Comparison of ENCODE assay signal across 11 cellular contexts in genomic region chr5:38257236-38258036, GRCh38. TPM values are rescaled to one million over a fixed set of nuclear protein-coding genes. Genes with fewer than 3 reads are reported as not detected.
A peak's percentile ranks its signal among the peaks of the same experiment; 100 is the strongest.
DNase-seq lines count a peak whose midpoint lies in the region; ATAC-seq, FAIRE-seq and TF ChIP-seq lines count a peak whose summit lies in the region.
"Had no signal": no experiment of that assay in that cellular context is flagged by ENCODE, and none has a peak within 500 bp of the region (broad histone marks: within the 10 kb centered on the region; RNA-seq: fewer than 3 reads in every experiment).

No MANE protein-coding gene starts in this region.

- H4K91ac ChIP-seq in mesenchymal stem cell (ENCODE audit: low read length), result no peak overlapping the region

- no peaks in the 10 kb centered on the region for H3K36me3 ChIP-seq in endodermal cell (ENCODE audit: control insufficient read depth, insufficient read depth, low read length)
- no peaks in the 10 kb centered on the region for H3K36me3 ChIP-seq in mesenchymal stem cell (ENCODE audit: control insufficient read depth in 1 of 2, insufficient read depth in 2 of 2, low read depth in 1 of 2, low read length in 2 of 2)
- H3K36me3 ChIP-seq in stomach, result no peaks in the 10 kb centered on the region
- no peaks in the 10 kb centered on the region for H3K36me3 ChIP-seq in mucosa of descending colon (ENCODE audit: low read depth)

- H2BK5ac ChIP-seq in mesenchymal stem cell (ENCODE audit: low read depth, low read length, poor library complexity, severe bottlenecking), result no peak overlapping the region

- H3K27ac ChIP-seq in endodermal cell (ENCODE audit: low read depth, low read length) (no peak overlapping the region), mesenchymal stem cell (ENCODE audit: low read length, poor library complexity, severe bottlenecking) (no peak overlapping the region), stomach (no peak overlapping the region)

- peaks cover 95% of the 10 kb centered on the region for H3K27me3 Mint-ChIP-seq in endodermal cell (ENCODE audit: insufficient read depth)

- no peaks in the 10 kb centered on the region for H3K79me1 ChIP-seq in mesenchymal stem cell (replicated peaks; ENCODE audit: low read length, poor library complexity, severe bottlenecking)

- no peaks in the 10 kb centered on the region for H3K36me3 Mint-ChIP-seq in endodermal cell (ENCODE audit: low read depth)
- H3K36me3 Mint-ChIP-seq: stimulated activated effector memory CD8-positive, alpha-beta T cell treated with anti-CD3 and anti-CD28 coated beads, Interleukin-12 subunit alpha, Interleukin-12 subunit beta, amount 100 ng/mL, for 72 hours had no signal

- peak overlapping the region in 1 of 2 experiments; percentile 20 for H3K14ac ChIP-seq in mesenchymal stem cell (ENCODE audit: low read length in 2 of 2)

- no peak overlapping the region for H2BK12ac ChIP-seq in mesenchymal stem cell (ENCODE audit: low read length in 2 of 2)

- H3K4me3 ChIP-seq in endodermal cell (ENCODE audit: low read length) (peak overlapping the region; percentile 77), mesenchymal stem cell (ENCODE audit: insufficient read depth in 1 of 2, low read depth in 1 of 2, low read length in 2 of 2) (peak overlapping the region in 1 of 2 experiments; percentile 32), stomach (peak overlapping the region; percentile 42 to 58 (median 54)), mucosa of descending colon (no peak overlapping the region)

- in situ Hi-C loops in ACHN (cut with HindIII; ENCODE audit: low pct_ligation_motif_present, low pct_unique_long_range_greater_than_20kb, low sequenced_read_pairs), result no loop called here

- intact Hi-C loops in stomach (cut with DNase I; ENCODE audit: low total_unique reads), result no loop called here
- intact Hi-C loops in mucosa of descending colon (cut with DNase I, micrococcal nuclease), result no loop called here

- no peak overlapping the region for H3K23ac ChIP-seq in mesenchymal stem cell (ENCODE audit: low read length in 2 of 2)

- peak overlapping the region in 1 of 2 experiments; percentile 61 for H3K4ac ChIP-seq in mesenchymal stem cell (ENCODE audit: low read depth in 1 of 2, low read length in 2 of 2)

- peak overlapping the region; percentile 69 for H3K4me3 Mint-ChIP-seq in endodermal cell
- H3K4me3 Mint-ChIP-seq: stimulated activated effector memory CD8-positive, alpha-beta T cell treated with anti-CD3 and anti-CD28 coated beads, Interleukin-12 subunit alpha, Interleukin-12 subunit beta, amount 100 ng/mL, for 72 hours; T-helper 2 cell treated with Interferon-gamma antibody and Interleukin-4, amounts not matched to agents 5 μg/mL and 100 μg/mL, for 36 hours had no signal

- no peak for TF ChIP-seq EP300 in stomach (IDR thresholded peaks at IDR 0.05)

- H2BK120ac ChIP-seq in mesenchymal stem cell (ENCODE audit: low read depth, low read length), result peak overlapping the region; percentile 34

- H3K4me1 Mint-ChIP-seq in endodermal cell, result peaks cover 20% of the 10 kb centered on the region

- H3K9ac ChIP-seq in endodermal cell (ENCODE audit: extremely low read depth, low read length, poor library complexity, severe bottlenecking), result no peak overlapping the region
- no peak overlapping the region for H3K9ac ChIP-seq in mesenchymal stem cell (ENCODE audit: low read length)

- H2BK15ac ChIP-seq in mesenchymal stem cell (ENCODE audit: low read depth, poor library complexity, severe bottlenecking), result no peak overlapping the region

- H4K8ac ChIP-seq in mesenchymal stem cell (ENCODE audit: low read length), result peak overlapping the region; percentile 41

- no peak for ATAC-seq in HG02759 (IDR thresholded peaks at IDR 0.05; ENCODE audit: unreplicated experiment)
- ATAC-seq in mucosa of descending colon, result no peak

- H3K27me3 ChIP-seq in endodermal cell (ENCODE audit: control insufficient read depth, insufficient read depth, low read length, poor library complexity, severe bottlenecking) (peaks cover 64% of the 10 kb centered on the region), mesenchymal stem cell (ENCODE audit: control insufficient read depth in 1 of 2, insufficient read depth in 1 of 2, low read length in 2 of 2) (peaks cover 67 to 92% of the 10 kb centered on the region in 2 experiments), stomach (peaks cover 14 to 69% (median 33%) of the 10 kb centered on the region in 3 donors)

- peak overlapping the region; percentile 57 for H3K27ac Mint-ChIP-seq in endodermal cell
- H3K27ac Mint-ChIP-seq: stimulated activated effector memory CD8-positive, alpha-beta T cell treated with anti-CD3 and anti-CD28 coated beads, Interleukin-12 subunit alpha, Interleukin-12 subunit beta, amount 100 ng/mL, for 72 hours; T-helper 2 cell treated with Interferon-gamma antibody and Interleukin-4, amounts not matched to agents 5 μg/mL and 100 μg/mL, for 36 hours had no signal

- FAIRE-seq in GM12892 (lab: Jason Lieb, UNC), result no peak

- H3K4me1 ChIP-seq in endodermal cell (ENCODE audit: control insufficient read depth, insufficient read depth, low read length), result peaks cover 11% of the 10 kb centered on the region
- peaks cover 19% of the 10 kb centered on the region for H3K4me1 ChIP-seq in mesenchymal stem cell (ENCODE audit: control insufficient read depth, insufficient read depth, low read depth, low read length)
- H3K4me1 ChIP-seq in stomach, result peaks cover 13 to 28% (median 21%) of the 10 kb centered on the region in 4 donors
- H3K4me1 ChIP-seq in mucosa of descending colon (ENCODE audit: low read depth), result no peaks in the 10 kb centered on the region

- peak overlapping the region; percentile 99 for H3K4me2 ChIP-seq in mesenchymal stem cell (ENCODE audit: low read length, poor library complexity, severe bottlenecking)

- H3K9me3 ChIP-seq in endodermal cell (ENCODE audit: control insufficient read depth, low read length) (peaks cover 6% of the 10 kb centered on the region), mesenchymal stem cell (ENCODE audit: control insufficient read depth, low read length) (peaks cover 9% of the 10 kb centered on the region), stomach (peaks cover 0 to 6% (median 0%) of the 10 kb centered on the region in 4 donors), mucosa of descending colon (no peaks in the 10 kb centered on the region)

- H2AFZ ChIP-seq in mesenchymal stem cell (ENCODE audit: low read depth, low read length), result peak overlapping the region; percentile 27

- WGBS in endodermal cell (ENCODE audit: insufficient coverage in 1 of 2, insufficient read length in 1 of 2), 2 experiments, result 0 to 1% methylated on average over 26 to 42 of the region's 42 CpGs
- WGBS in mesenchymal stem cell, result 4% methylated on average over 42 of the region's 42 CpGs
- 5 to 7% (median 6%) methylated on average over 41 to 42 of the region's 42 CpGs for WGBS in stomach, 5 donors

- H2AK5ac ChIP-seq in mesenchymal stem cell (ENCODE audit: low read length, severe bottlenecking), result no peak overlapping the region

- H3K9me3 Mint-ChIP-seq in endodermal cell, result peaks cover 5% of the 10 kb centered on the region
- H3K9me3 Mint-ChIP-seq: T-helper 2 cell treated with Interferon-gamma antibody and Interleukin-4, amounts not matched to agents 5 μg/mL and 100 μg/mL, for 36 hours had no signal

- TF ChIP-seq POLR2A in stomach (IDR thresholded peaks at IDR 0.05) (no peak), GM12892 (IDR thresholded peaks at IDR 0.05; ENCODE audit: low read depth, low read length) (no peak)

- TF ChIP-seq CTCF in endodermal cell (conservative IDR thresholded peaks at IDR 0.05) (no peak), stomach (IDR thresholded peaks at IDR 0.05) (no peak), mucosa of descending colon (IDR thresholded peaks at IDR 0.05) (no peak)

- DNase-seq in NCI-H524 (lab: John Stamatoyannopoulos, UW) (peak; percentile 66 to 78), endodermal cell (peak; percentile 77), mesenchymal stem cell (peak; percentile 9), stomach (no peak), GM12892 (ENCODE audit: insufficient read length) (no peak), mucosa of descending colon (no peak), ACHN (no peak)

- H3K18ac ChIP-seq in mesenchymal stem cell (ENCODE audit: low read depth in 1 of 2, low read length in 2 of 2), result peak overlapping the region in 1 of 2 experiments; percentile 70

RNA-seq across cellular contexts. Expression of gene EGFLAM, which starts 0.9 kb away (rescaled TPM):
- total RNA-seq in endodermal cell (1 to 10 TPM; 4.4 to 8.8 TPM), stomach (1 to 10 TPM in 2 of 5 donors, not detected in 3; 1.4 to 5.9 TPM), mucosa of descending colon (1 to 10 TPM in 1 of 3 donors, under 1 TPM in 2; 0.46 to 2.1 (median 0.84) TPM)
- 4.7 TPM for polyA plus RNA-seq in endodermal cell (2013, experiment 1 of 2)
- 4.6 TPM for polyA plus RNA-seq in endodermal cell (2013, experiment 2 of 2)
- polyA plus RNA-seq in mesenchymal stem cell (2013, experiment 1 of 2), result 0.22 TPM
- polyA plus RNA-seq in mesenchymal stem cell (2013, experiment 2 of 2), result 0.22 TPM
- 1 to 10 TPM in 1 of 3 donors, under 1 TPM in 2; 0.61 to 1.6 (median 1.00) TPM for polyA plus RNA-seq in stomach
- not detected for polyA plus RNA-seq in GM12892 (2012; ENCODE audit: missing spikeins)
- total RNA-seq: HT1080 had no signal

Comparison
In these comparisons a context has a peak if more than half of its experiments do, and no peak if none do; other contexts are left out.
1. DNase-seq: peak in NCI-H524 (2 of 2), endodermal cell (single experiment) and mesenchymal stem cell (single experiment); none in stomach (single experiment), GM12892 (single experiment), mucosa of descending colon (0 of 3) and ACHN (single experiment).